Comparison of ENCODE assay signal across 1 cellular context in genomic region chr5:16704945-16705344, GRCh38.
TF ChIP-seq lines count a peak whose summit lies in the region.

No MANE protein-coding gene starts in this region.

TF ChIP-seq in endothelial cell of umbilical vein, 7 proteins besides CTCF, POLR2A, EP300 and RAD21:
- TF ChIP-seq GATA2 (IDR thresholded peaks at IDR 0.05; ENCODE audit: insufficient read depth, insufficient read length, low read depth, low read length) (peak; percentile 61), POLR2AphosphoS5 (IDR thresholded peaks at IDR 0.05; ENCODE audit: insufficient read depth, low read depth, low read length) (no peak)
